In genomic region chr1:39034114-39034654, GRCh38 we compare ENCODE assay signal across 20 cellular contexts. TPM values are rescaled to one million over a fixed set of nuclear protein-coding genes. Genes with fewer than 3 reads are reported as not detected.
DNase-seq lines count a peak whose midpoint lies in the region; ATAC-seq lines count a peak whose summit lies in the region.
"Had no signal": no experiment of that assay in that cellular context is flagged by ENCODE, and none has a peak within 500 bp of the region (broad histone marks: within the 10 kb centered on the region; RNA-seq: fewer than 3 reads in every experiment).

No MANE protein-coding gene starts in this region.

- peaks cover 52% of the 10 kb centered on the region for H3K36me3 Mint-ChIP-seq in activated CD8-positive, alpha-beta memory T cell treated with anti-CD3 and anti-CD28 coated beads, Interleukin-2, amount 10 ng/mL, durations not matched to agents 7 days and 5 days
- peaks cover 30 to 42% of the 10 kb centered on the region in 2 donors for H3K36me3 Mint-ChIP-seq in CD4-positive, alpha-beta memory T cell
- H3K36me3 Mint-ChIP-seq in activated naive CD8-positive, alpha-beta T cell: peaks cover 18% of the 10 kb centered on the region
- H3K36me3 Mint-ChIP-seq in naive thymus-derived CD8-positive, alpha-beta T cell: peaks cover 3 to 75% (median 19%) of the 10 kb centered on the region in 3 donors

- peaks cover 31% of the 10 kb centered on the region for H3K4me1 Mint-ChIP-seq in activated CD8-positive, alpha-beta memory T cell treated with anti-CD3 and anti-CD28 coated beads, Interleukin-2, amount 10 ng/mL, durations not matched to agents 7 days and 5 days
- peaks cover 21 to 45% (median 30%) of the 10 kb centered on the region in 4 donors for H3K4me1 Mint-ChIP-seq in CD4-positive, alpha-beta memory T cell
- peaks cover 46% of the 10 kb centered on the region for H3K4me1 Mint-ChIP-seq in activated naive CD8-positive, alpha-beta T cell (ENCODE audit: low read depth)
- peaks cover 10 to 46% (median 36%) of the 10 kb centered on the region in 4 donors for H3K4me1 Mint-ChIP-seq in naive thymus-derived CD8-positive, alpha-beta T cell
- H3K4me1 Mint-ChIP-seq: nephron, WTC11 had no signal

- H3K27me3 Mint-ChIP-seq in activated CD8-positive, alpha-beta memory T cell treated with anti-CD3 and anti-CD28 coated beads, Interleukin-2, amount 10 ng/mL, durations not matched to agents 7 days and 5 days: no peaks in the 10 kb centered on the region
- no peaks in the 10 kb centered on the region for H3K27me3 Mint-ChIP-seq in CD4-positive, alpha-beta memory T cell
- no peaks in the 10 kb centered on the region for H3K27me3 Mint-ChIP-seq in activated naive CD8-positive, alpha-beta T cell
- H3K27me3 Mint-ChIP-seq in naive thymus-derived CD8-positive, alpha-beta T cell: no peaks in the 10 kb centered on the region

- peak overlapping the region; percentile 29 to 46 for H3K4me3 ChIP-seq in CD4-positive, alpha-beta memory T cell (ENCODE audit: low read length in 2 of 2)
- H3K4me3 ChIP-seq: smooth muscle cell, testis had no signal

- CTCF ChIA-PET in activated CD8-positive, alpha-beta memory T cell treated with anti-CD3 and anti-CD28 coated beads, Interleukin-2, amount 10 ng/mL, durations not matched to agents 7 days and 5 days (lab: Charles Lee): interaction anchor here (1.6 kb wide), 1 partner anchor 58 kb away, joined by 7 read pairs; no protein-coding TSS in a partner anchor
- CTCF ChIA-PET in CD4-positive, alpha-beta memory T cell (lab: Charles Lee; ENCODE audit: partially characterized antibody): interaction anchor here (0.7 to 1.2 kb wide), 2 partner anchors 8 to 58 kb away, joined by 3 to 4 read pairs; partner anchors contain the start of gene NDUFS5

- DNase-seq in activated CD8-positive, alpha-beta memory T cell treated with anti-CD3 and anti-CD28 coated beads, Interleukin-2, amount 10 ng/mL, durations not matched to agents 7 days and 5 days: no peak
- DNase-seq in activated CD8-positive, alpha-beta memory T cell treated with anti-CD3 and anti-CD28 coated beads, Interleukin-2, amount 50 U/mL, for 4 hours: no peak
- peak in 4 of 5 donors; percentile 31 to 47 (median 32) for DNase-seq in CD4-positive, alpha-beta memory T cell
- peak in 4 of 10 donors; percentile 22 to 59 (median 44) for DNase-seq in naive thymus-derived CD8-positive, alpha-beta T cell
- DNase-seq in pons (ENCODE audit: low spot score) (no peak), NCI-H128 (lab: John Stamatoyannopoulos, UW; ENCODE audit: unreplicated experiment) (no peak)
- DNase-seq: anterior cingulate cortex; DMS79 treated with DMSO at 0.1 percent for 48 hours; HFFc6; NCI-H1417 treated with DMSO at 0.1 percent for 48 hours; NCI-H526 treated with DMSO at 0.1 percent for 48 hours; SHP77 treated with DMSO at 0.1 percent for 48 hours; stimulated activated CD4-positive, alpha-beta T cell treated with anti-CD3 and anti-CD28 coated beads, Interleukin-4, amount 100 ng/mL, for 4 hours; testis had no signal

- H3K4me1 ChIP-seq in CD4-positive, alpha-beta memory T cell (ENCODE audit: insufficient read depth, low read length): peaks cover 46% of the 10 kb centered on the region
- H3K4me1 ChIP-seq: testis had no signal

- peaks cover 23% of the 10 kb centered on the region for H3K36me3 ChIP-seq in CD4-positive, alpha-beta memory T cell (ENCODE audit: insufficient read depth, low read length)

- H3K27me3 ChIP-seq in CD4-positive, alpha-beta memory T cell (ENCODE audit: insufficient read depth, low read length): no peaks in the 10 kb centered on the region
- H3K27me3 ChIP-seq: testis had no signal

- POLR2A ChIA-PET in CD4-positive, alpha-beta memory T cell (lab: Charles Lee; ENCODE audit: partially characterized antibody): interaction anchor here (0.8 to 2.8 kb wide), 3 partner anchors 8 to 174 kb away, joined by 3 to 12 read pairs (median 5); partner anchors contain the start of genes NDUFS5 and RRAGC
- POLR2A ChIA-PET in naive thymus-derived CD8-positive, alpha-beta T cell (lab: Charles Lee): interaction anchor here (0.7 to 1.5 kb wide), 4 partner anchors 8 to 1555 kb away, joined by 3 to 6 read pairs (median 6); partner anchors contain the start of genes AKIRIN1 and NDUFS5

- peak overlapping the region; percentile 54 for H3K27ac ChIP-seq in CD4-positive, alpha-beta memory T cell (ENCODE audit: low read depth, low read length)
- H3K27ac ChIP-seq: C4-2B, testis had no signal

- intact Hi-C loops in CD4-positive, alpha-beta memory T cell (cut with micrococcal nuclease): no loop called here

- H3K9me3 ChIP-seq in CD4-positive, alpha-beta memory T cell (ENCODE audit: control insufficient read depth in 1 of 2, low read length in 2 of 2): no peaks in the 10 kb centered on the region
- H3K9me3 ChIP-seq: testis had no signal

- H3K4me3 Mint-ChIP-seq in activated CD8-positive, alpha-beta memory T cell treated with anti-CD3 and anti-CD28 coated beads, Interleukin-2, amount 10 ng/mL, durations not matched to agents 7 days and 5 days: peak overlapping the region; percentile 69
- peak overlapping the region; percentile 78 to 96 (median 90) for H3K4me3 Mint-ChIP-seq in CD4-positive, alpha-beta memory T cell
- peak overlapping the region; percentile 84 for H3K4me3 Mint-ChIP-seq in activated naive CD8-positive, alpha-beta T cell
- H3K4me3 Mint-ChIP-seq in naive thymus-derived CD8-positive, alpha-beta T cell: peak overlapping the region; percentile 81 to 96 (median 86)
- H3K4me3 Mint-ChIP-seq: HFFc6, nephron, WTC11 had no signal

- peak; percentile 49 for ATAC-seq in activated CD8-positive, alpha-beta memory T cell treated with anti-CD3 and anti-CD28 coated beads, Interleukin-2, amount 10 ng/mL, durations not matched to agents 7 days and 5 days
- peak; percentile 64 to 66 for ATAC-seq in naive thymus-derived CD8-positive, alpha-beta T cell
- ATAC-seq in GM21786 (IDR thresholded peaks at IDR 0.05; ENCODE audit: unreplicated experiment): no peak
- ATAC-seq: WTC11 had no signal

- no peaks in the 10 kb centered on the region for H3K9me3 Mint-ChIP-seq in activated CD8-positive, alpha-beta memory T cell treated with anti-CD3 and anti-CD28 coated beads, Interleukin-2, amount 10 ng/mL, durations not matched to agents 7 days and 5 days (ENCODE audit: low read depth)
- H3K9me3 Mint-ChIP-seq in CD4-positive, alpha-beta memory T cell: no peaks in the 10 kb centered on the region
- H3K9me3 Mint-ChIP-seq in activated naive CD8-positive, alpha-beta T cell (ENCODE audit: low read depth): no peaks in the 10 kb centered on the region
- no peaks in the 10 kb centered on the region for H3K9me3 Mint-ChIP-seq in naive thymus-derived CD8-positive, alpha-beta T cell
- H3K9me3 Mint-ChIP-seq: HFFc6, nephron, WTC11 had no signal

- peak overlapping the region; percentile 85 for H3K27ac Mint-ChIP-seq in activated CD8-positive, alpha-beta memory T cell treated with anti-CD3 and anti-CD28 coated beads, Interleukin-2, amount 10 ng/mL, durations not matched to agents 7 days and 5 days
- H3K27ac Mint-ChIP-seq in CD4-positive, alpha-beta memory T cell: peak overlapping the region; percentile 77 to 99 (median 96)
- peak overlapping the region; percentile 89 for H3K27ac Mint-ChIP-seq in activated naive CD8-positive, alpha-beta T cell
- peak overlapping the region; percentile 94 to 99 (median 98) for H3K27ac Mint-ChIP-seq in naive thymus-derived CD8-positive, alpha-beta T cell
- H3K27ac Mint-ChIP-seq: HFFc6, nephron, WTC11 had no signal

RNA-seq across cellular contexts. Expression of gene NDUFS5, which starts 8.0 kb away (rescaled TPM):
- total RNA-seq in activated CD8-positive, alpha-beta memory T cell treated with anti-CD3 and anti-CD28 coated beads, Interleukin-2, amount 10 ng/mL, durations not matched to agents 7 days and 5 days: 100 to 1,000 TPM; 122 to 142 TPM
- total RNA-seq in CD4-positive, alpha-beta memory T cell: 100 to 1,000 TPM; 122 to 125 TPM
- 100 to 1,000 TPM; 616 to 665 TPM for polyA plus RNA-seq in CD4-positive, alpha-beta memory T cell
- 100 to 1,000 TPM; 104 to 118 TPM for total RNA-seq in naive thymus-derived CD8-positive, alpha-beta T cell
- 100 to 1,000 TPM; 614 to 657 (median 626) TPM for polyA plus RNA-seq in naive thymus-derived CD8-positive, alpha-beta T cell

RNA-seq across cellular contexts. Expression of gene AKIRIN1, which starts 43.1 kb away (rescaled TPM):
- 10 to 100 TPM; 47.0 to 59.1 TPM for total RNA-seq in activated CD8-positive, alpha-beta memory T cell treated with anti-CD3 and anti-CD28 coated beads, Interleukin-2, amount 10 ng/mL, durations not matched to agents 7 days and 5 days
- total RNA-seq in CD4-positive, alpha-beta memory T cell: 10 to 100 TPM; 79.6 to 84.9 TPM
- 100 to 1,000 TPM; 129 to 131 TPM for polyA plus RNA-seq in CD4-positive, alpha-beta memory T cell
- total RNA-seq in naive thymus-derived CD8-positive, alpha-beta T cell: 10 to 100 TPM; 74.5 to 76.0 TPM
- polyA plus RNA-seq in naive thymus-derived CD8-positive, alpha-beta T cell: 10 to 100 TPM; 92.9 to 99.2 (median 93.7) TPM

Comparison
In these comparisons a context has a peak if more than half of its experiments do, and no peak if none do; other contexts are left out.
1. DNase-seq: peak in CD4-positive, alpha-beta memory T cell (4 of 5); none in activated CD8-positive, alpha-beta memory T cell treated with anti-CD3 and anti-CD28 coated beads, Interleukin-2, amount 10 ng/mL, durations not matched to agents 7 days and 5 days (single experiment), activated CD8-positive, alpha-beta memory T cell treated with anti-CD3 and anti-CD28 coated beads, Interleukin-2, amount 50 U/mL, for 4 hours (single experiment), pons (single experiment) and NCI-H128 (single experiment).
2. Peak in every context shown above with its lines, with median percentiles within 50 percentile points of each other: H3K27ac Mint-ChIP-seq and H3K4me3 Mint-ChIP-seq.